In genomic region chr4:13355036-13355910, GRCh38 we compare ENCODE assay signal across 22 cellular contexts.
"Had no signal": no experiment of that assay in that cellular context is flagged by ENCODE, and none has a peak within 500 bp of the region (broad histone marks: within the 10 kb centered on the region; RNA-seq: fewer than 3 reads in every experiment).

No MANE protein-coding gene starts in this region.

- H3K36me3 ChIP-seq: brain microvascular endothelial cell, colonic mucosa, pancreas, suprapubic skin, uterus had no signal

- H3K4me3 ChIP-seq: colonic mucosa, dorsolateral prefrontal cortex, gastroesophageal sphincter, pancreas, psoas muscle, stomach, suprapubic skin, tibial nerve, uterus had no signal

- H3K27me3 ChIP-seq: brain microvascular endothelial cell, colonic mucosa, dorsolateral prefrontal cortex, gastroesophageal sphincter, pancreas, stomach, suprapubic skin, tibial nerve, uterus had no signal

- H3K9me3 ChIP-seq: colonic mucosa, pancreas, psoas muscle, suprapubic skin, uterus had no signal

- DNase-seq: activated CD4-positive, alpha-beta T cell treated with anti-CD3 and anti-CD28 coated beads for 1 hour; activated CD4-positive, alpha-beta T cell treated with anti-CD3 and anti-CD28 coated beads, Interleukin-2, amount 50 U/mL, for 1 hour; activated CD8-positive, alpha-beta T cell treated with anti-CD3 and anti-CD28 coated beads, Interleukin-2, amount 10 ng/mL, durations not matched to agents 7 days and 5 days; activated gamma-delta T cell; activated naive CD4-positive, alpha-beta T cell treated with anti-CD3 and anti-CD28 coated beads, Interleukin-2, amount 50 U/mL, for 16 hours; activated naive CD8-positive, alpha-beta T cell treated with anti-CD3 and anti-CD28 coated beads, Interleukin-2, amount 50 U/mL, for 24 hours; brain microvascular endothelial cell; colonic mucosa; dorsolateral prefrontal cortex; head of caudate nucleus; islet precursor cell; left colon; pancreas; psoas muscle; right cardiac atrium; stimulated activated CD4-positive, alpha-beta T cell treated with anti-CD3 and anti-CD28 coated beads, Interleukin-1b, Interleukin-23, amount 100 ng/mL, for 48 hours; stomach; T-helper 9 cell; uterus had no signal
